In genomic region chr1:223683586-223684487, GRCh38 we compare ENCODE assay signal across 1 cellular context.
TF ChIP-seq lines count a peak whose summit lies in the region.

No MANE protein-coding gene starts in this region.

TF ChIP-seq in GM12878, 131 proteins besides CTCF, POLR2A, EP300 and RAD21:
- TF ChIP-seq NFXL1 (IDR thresholded peaks at IDR 0.05; ENCODE audit: borderline replicate concordance), result no peak
- no peak for TF ChIP-seq JUNB (IDR thresholded peaks at IDR 0.05)
- TF ChIP-seq ZNF384 (IDR thresholded peaks at IDR 0.05; ENCODE audit: borderline replicate concordance, low read depth, low read length), result no peak
- no peak for TF ChIP-seq BHLHE40 (IDR thresholded peaks at IDR 0.05; ENCODE audit: borderline replicate concordance in 1 of 2, low read depth in 2 of 2, low read length in 1 of 2)
- no peak for TF ChIP-seq POLR2AphosphoS5 (IDR thresholded peaks at IDR 0.05; ENCODE audit: low read length)
- TF ChIP-seq IKZF2 (IDR thresholded peaks at IDR 0.05), result no peak
- TF ChIP-seq IRF4 (IDR thresholded peaks at IDR 0.05; ENCODE audit: low read depth, low read length), result no peak
- TF ChIP-seq RB1 (IDR thresholded peaks at IDR 0.05; ENCODE audit: borderline replicate concordance), result 0 out of 2 replicates have a peak, but pooled peaks have one; percentile 36
- peak; percentile 69 for TF ChIP-seq SMC3 (IDR thresholded peaks at IDR 0.05; ENCODE audit: borderline replicate concordance, low read length)
- TF ChIP-seq BMI1 (IDR thresholded peaks at IDR 0.05; ENCODE audit: borderline replicate concordance), result no peak
- no peak for TF ChIP-seq ZNF687 (IDR thresholded peaks at IDR 0.05)
- peak; percentile 47; the same call in 1 of the 2 replicates for TF ChIP-seq YY1 (IDR thresholded peaks at IDR 0.05; ENCODE audit: low read depth, low read length)
- TF ChIP-seq IRF5 (IDR thresholded peaks at IDR 0.05; ENCODE audit: borderline replicate concordance), result no peak
